Comparison of ENCODE assay signal across 18 cellular contexts in genomic region chr15:89360294-89360971, GRCh38. TPM values are rescaled to one million over a fixed set of nuclear protein-coding genes. Genes with fewer than 3 reads are reported as not detected.
DNase-seq lines count a peak whose midpoint lies in the region; ATAC-seq, FAIRE-seq and TF ChIP-seq lines count a peak whose summit lies in the region.
"Had no signal": no experiment of that assay in that cellular context is flagged by ENCODE, and none has a peak within 500 bp of the region (broad histone marks: within the 10 kb centered on the region; RNA-seq: fewer than 3 reads in every experiment).

No MANE protein-coding gene starts in this region.

- no peak overlapping the region for H3K18ac ChIP-seq in mesendoderm (ENCODE audit: low read length)

- H3K4me2 ChIP-seq in K562 (ENCODE audit: insufficient read depth, low read length): no peak overlapping the region
- no peak overlapping the region for H3K4me2 ChIP-seq in mesendoderm (ENCODE audit: low read length)
- H3K4me2 ChIP-seq: BLaER1 treated with 17β-estradiol and CSF1 and Interleukin-3, amounts not matched to agents 10 nM and 100 nM had no signal

- no peaks in the 10 kb centered on the region for H3K9me1 ChIP-seq in K562 (ENCODE audit: control insufficient read depth, insufficient read depth, low read length)

- BruUV-seq in K562 (replicated peaks; lab: Mats Ljungman, UMichigan): no TSS peak

- H4K8ac ChIP-seq in mesendoderm (ENCODE audit: low read depth, low read length): no peak overlapping the region

- TF ChIP-seq POLR2A in K562 (conservative IDR thresholded peaks at IDR 0.05): no peak

- CTCF ChIA-PET in K562 (lab: Yijun Ruan, JAX; ENCODE audit: low intra/inter-chr PET ratio): interaction anchor here (5.1 kb wide), 1 partner anchor 70 kb away, joined by 65 read pairs; no protein-coding TSS in a partner anchor

- no peak overlapping the region for H2AFZ ChIP-seq in K562 (ENCODE audit: low read depth, low read length)

- H3K4me1 ChIP-seq in BE2C: peaks cover 19% of the 10 kb centered on the region
- H3K4me1 ChIP-seq in HUES48 (ENCODE audit: control insufficient read depth, insufficient read depth, low read length): peaks cover 17% of the 10 kb centered on the region
- H3K4me1 ChIP-seq in K562 (replicated peaks in 1 of 2; ENCODE audit: control insufficient read depth in 2 of 2, insufficient read depth in 2 of 2, low read length in 2 of 2): peaks cover 0 to 41% of the 10 kb centered on the region in 2 experiments; a peak in 2 of 5 replicates
- H3K4me1 ChIP-seq in mesendoderm (ENCODE audit: control insufficient read depth, low read depth, low read length): no peaks in the 10 kb centered on the region
- peaks cover 6 to 38% of the 10 kb centered on the region in 2 donors for H3K4me1 ChIP-seq in left lung
- H3K4me1 ChIP-seq: HAP-1 had no signal

- H3K79me1 ChIP-seq in mesendoderm (ENCODE audit: low read length): no peaks in the 10 kb centered on the region

- FAIRE-seq in K562 (lab: Jason Lieb, UNC): no peak
- FAIRE-seq: frontal cortex had no signal

- H3K4me3 ChIP-seq in BE2C (ENCODE audit: low read depth, low read length) (peak overlapping the region; percentile 92), HUES48 (ENCODE audit: low read depth, low read length) (0 out of 2 replicates have a peak overlapping the region, but pooled peaks have one; percentile 9), K562 (no peak overlapping the region), mesendoderm (ENCODE audit: low read length) (no peak overlapping the region), left lung (no peak overlapping the region)
- H3K4me3 ChIP-seq: HAP-1, right atrium auricular region had no signal

- no peak overlapping the region for H2BK5ac ChIP-seq in mesendoderm (ENCODE audit: low read length)

- no peak for TF ChIP-seq RAD21 in K562 (CRISPR knock-in tag; conservative IDR thresholded peaks at IDR 0.05 in 1 of 2, IDR thresholded peaks at IDR 0.05 in 1 of 2)

- H3K9me3 ChIP-seq in BE2C: no peaks in the 10 kb centered on the region
- no peaks in the 10 kb centered on the region for H3K9me3 ChIP-seq in HUES48 (ENCODE audit: control insufficient read depth, insufficient read depth, low read length)
- no peaks in the 10 kb centered on the region for H3K9me3 ChIP-seq in K562 (replicated peaks; ENCODE audit: control insufficient read depth, insufficient read depth, low read depth, low read length)
- no peaks in the 10 kb centered on the region for H3K9me3 ChIP-seq in left lung
- H3K9me3 ChIP-seq: HAP-1, right atrium auricular region had no signal

- TF ChIP-seq CTCF in BE2C (IDR thresholded peaks at IDR 0.05; ENCODE audit: low read depth, low read length) (no peak), K562 (IDR thresholded peaks at IDR 0.05 in 2 of 3, conservative IDR thresholded peaks at IDR 0.05 in 1 of 3; ENCODE audit: insufficient read depth in 2 of 3, low read depth in 1 of 3, low read length in 3 of 3) (no peak), left lung (IDR thresholded peaks at IDR 0.05) (no peak)

- TF ChIP-seq EP300 in K562 (IDR thresholded peaks at IDR 0.05; ENCODE audit: low read length): no peak

- H3K27ac ChIP-seq in HUES48 (ENCODE audit: low read depth, low read length) (no peak overlapping the region), K562 (ENCODE audit: extremely low read depth, low read depth, low read length) (no peak overlapping the region), mesendoderm (ENCODE audit: low read depth, low read length) (no peak overlapping the region), left lung (no peak overlapping the region)
- H3K27ac ChIP-seq: BLaER1 treated with 17β-estradiol and CSF1 and Interleukin-3, amounts not matched to agents 10 nM and 100 nM; right atrium auricular region had no signal

- H3K27me3 ChIP-seq in BE2C (peaks cover 4% of the 10 kb centered on the region; the same call in 1 of the 2 replicates), HUES48 (ENCODE audit: control insufficient read depth, insufficient read depth, low read length) (peaks cover 100% of the 10 kb centered on the region), K562 (ENCODE audit: control insufficient read depth in 2 of 2, insufficient read depth in 2 of 2, low read length in 2 of 2) (peaks cover 59 to 91% of the 10 kb centered on the region in 2 experiments), mesendoderm (ENCODE audit: insufficient read depth, low read length, poor library complexity) (peaks cover 71% of the 10 kb centered on the region), left lung (peaks cover 89 to 100% of the 10 kb centered on the region in 2 donors)

- intact Hi-C loops in K562 (cut with micrococcal nuclease) (no loop called here), left lung (cut with DNase I) (no loop called here)

- H3K4ac ChIP-seq in mesendoderm (ENCODE audit: low read depth, low read length): no peak overlapping the region

- H3K23ac ChIP-seq in mesendoderm (ENCODE audit: low read length): no peak overlapping the region

- H3K9ac ChIP-seq in HUES48 (ENCODE audit: low read depth, low read length) (no peak overlapping the region), K562 (ENCODE audit: insufficient read depth in 1 of 2, low read depth in 2 of 2, low read length in 2 of 2) (no peak overlapping the region), mesendoderm (ENCODE audit: low read length) (no peak overlapping the region)
- H3K9ac ChIP-seq: BLaER1 treated with 17β-estradiol and CSF1 and Interleukin-3, amounts not matched to agents 10 nM and 100 nM had no signal

- peaks cover 23% of the 10 kb centered on the region for H4K20me1 ChIP-seq in K562 (replicated peaks; ENCODE audit: control insufficient read depth, insufficient read depth, low read length)

- H3K36me3 ChIP-seq in BE2C: peaks cover 4% of the 10 kb centered on the region; the same call in 1 of the 2 replicates
- no peaks in the 10 kb centered on the region for H3K36me3 ChIP-seq in HUES48 (ENCODE audit: control insufficient read depth, insufficient read depth, low read length)
- no peaks in the 10 kb centered on the region for H3K36me3 ChIP-seq in K562 (ENCODE audit: control insufficient read depth, insufficient read depth, low read length)
- no peaks in the 10 kb centered on the region for H3K36me3 ChIP-seq in mesendoderm (ENCODE audit: control insufficient read depth, insufficient read depth, low read length)
- H3K36me3 ChIP-seq in left lung: no peaks in the 10 kb centered on the region
- H3K36me3 ChIP-seq: BLaER1 treated with 17β-estradiol and CSF1 and Interleukin-3, amounts not matched to agents 10 nM and 100 nM; HAP-1; right atrium auricular region had no signal

- 10% methylated on average over 23 of the region's 31 CpGs for WGBS in K562 (ENCODE audit: insufficient coverage, low coverage, missing lambda C conversion rate)
- WGBS in mesendoderm (ENCODE audit: extremely low coverage, insufficient coverage, low lambda C conversion rate): no CpG with 5 or more reads among the region's 31 CpGs

- H4K5ac ChIP-seq in mesendoderm (ENCODE audit: low read length): no peak overlapping the region

- no peak overlapping the region for H2BK15ac ChIP-seq in mesendoderm (replicated peaks; ENCODE audit: low read depth)

- H2BK120ac ChIP-seq in mesendoderm (ENCODE audit: low read depth, low read length): no peak overlapping the region

- no peak overlapping the region for H3K56ac ChIP-seq in mesendoderm (ENCODE audit: low read length)

- DNase-seq in BE2C (peak; percentile 83), K562 (ENCODE audit: extremely low read depth in 1 of 4, low spot score in 3 of 4) (no peak), mesendoderm (peak; percentile 52), left lung (no peak)
- DNase-seq in activated naive CD4-positive, alpha-beta T cell treated with Interleukin-2 at 50 U/mL for 16 hours: no peak
- DNase-seq in stimulated activated CD4-positive, alpha-beta T cell treated with anti-CD3 and anti-CD28 coated beads, Interleukin-4, amount 100 ng/mL, for 1 hour: no peak
- DNase-seq: effector CD4-positive, alpha-beta T cell; KG1; mammary epithelial cell; NCI-H187; NCI-H526 treated with DMSO at 0.1 percent for 48 hours had no signal

- no peaks in the 10 kb centered on the region for H3K79me2 ChIP-seq in K562 (ENCODE audit: control insufficient read depth, insufficient read depth, low read length)
- no peaks in the 10 kb centered on the region for H3K79me2 ChIP-seq in mesendoderm (ENCODE audit: control insufficient read depth, insufficient read depth, low read length)

- no peak overlapping the region for H2AK5ac ChIP-seq in mesendoderm (ENCODE audit: low read length)

- POLR2A ChIA-PET in K562 (lab: Yijun Ruan, JAX): interaction anchor here (0.6 to 1.1 kb wide), 3 partner anchors 9 to 154 kb away, joined by 3 read pairs; no protein-coding TSS in a partner anchor

- in situ Hi-C loops in K562 (cut with MboI): loop anchor here (5.0 kb wide), 1 partner anchor 47 kb away; no protein-coding TSS in a partner anchor

- ATAC-seq in K562: no peak
- ATAC-seq in GM19397 (IDR thresholded peaks at IDR 0.05; ENCODE audit: unreplicated experiment): no peak
- ATAC-seq in left lung: no peak
- ATAC-seq: activated naive CD4-positive, alpha-beta T cell treated with anti-CD3 and anti-CD28 coated beads, Interleukin-2, amount 50 U/mL, for 72 hours had no signal

TF ChIP-seq in K562, 482 proteins besides CTCF, POLR2A, EP300 and RAD21 (continues in another document):
- TF ChIP-seq CBFA2T2 (conservative IDR thresholded peaks at IDR 0.05): no peak

RNA-seq across cellular contexts. Expression of gene POLG, which starts 25.8 kb away (rescaled TPM):
- 101 TPM for polyA plus RNA-seq in BE2C (2012; ENCODE audit: insufficient read depth, insufficient read length, low read depth)
- total RNA-seq in K562 (2011; cell fraction: chromatin; rRNA removed; ENCODE audit: low replicate concordance): 181 and 354 TPM in 2 replicates
- 195 and 214 TPM in 2 replicates for total RNA-seq in K562 (2011; cell fraction: nucleolus; rRNA removed)
- total RNA-seq in K562 (2011; cell fraction: nucleoplasm; rRNA removed): 139 and 161 TPM in 2 replicates
- total RNA-seq in K562 (2014; rRNA removed): 63.0 and 68.9 TPM in 2 replicates
- 27.0 and 34.6 TPM in 2 replicates for total RNA-seq in K562 (2014; rRNA removed; fragmentation: Illumina TruSeq; extraction: Trizol)
- 38.6 and 39.9 TPM in 2 replicates for total RNA-seq in K562 (2015; rRNA removed; fragmentation: Illumina TruSeq; extraction: Trizol)
- total RNA-seq in K562 (2021): 65.7 and 83.8 TPM in 2 replicates
- polyA plus RNA-seq in K562 (2011; rRNA removed): 25.6 and 35.0 TPM in 2 replicates
- 21.0 and 24.8 TPM in 2 replicates for polyA plus RNA-seq in K562 (2011; cell fraction: cytosol; rRNA removed)
- 204 and 235 TPM in 2 replicates for polyA plus RNA-seq in K562 (2011; cell fraction: nucleus; rRNA removed)
- 42.1 and 45.4 TPM in 2 replicates for polyA plus RNA-seq in K562 (2012)
- polyA plus RNA-seq in K562 (2014; fragmentation: Illumina TruSeq; extraction: Trizol): 40.6 and 43.9 TPM in 2 replicates
- 10 to 100 TPM; 15.2 to 20.8 TPM for polyA plus RNA-seq in K562 (2014; fragmentation: Nextera tagmentation; extraction: Ambion mirVana)
- 47.5 and 51.4 TPM in 2 replicates for polyA plus RNA-seq in K562 (2014; rRNA removed)
- 22.7 and 28.2 TPM in 2 replicates for polyA minus RNA-seq in K562 (2011; rRNA and poly(A)+ RNA removed)
- 24.6 and 37.5 TPM in 2 replicates for polyA minus RNA-seq in K562 (2011; cell fraction: cytosol; rRNA and poly(A)+ RNA removed)
- 104 and 107 TPM in 2 replicates for polyA minus RNA-seq in K562 (2011; cell fraction: nucleus; rRNA and poly(A)+ RNA removed)
- polyA plus RNA-seq in mesendoderm (2013, experiment 1 of 2): 17.7 TPM
- 17.3 TPM for polyA plus RNA-seq in mesendoderm (2013, experiment 2 of 2)
- 10 to 100 TPM; 53.3 to 71.5 TPM for total RNA-seq in left lung

Comparison
In these comparisons a context has a peak if more than half of its experiments do, and no peak if none do; other contexts are left out.
1. DNase-seq: peak in BE2C (single experiment) and mesendoderm (single experiment); none in K562 (0 of 4), activated naive CD4-positive, alpha-beta T cell treated with Interleukin-2 at 50 U/mL for 16 hours (single experiment), stimulated activated CD4-positive, alpha-beta T cell treated with anti-CD3 and anti-CD28 coated beads, Interleukin-4, amount 100 ng/mL, for 1 hour (single experiment) and left lung (0 of 2).
2. H3K4me3 ChIP-seq: peak in BE2C (single experiment) and HUES48 (single experiment); none in K562 (single experiment), mesendoderm (single experiment) and left lung (0 of 2).